In genomic region chrX:136453771-136454170, GRCh38 we compare ENCODE assay signal across 1 cellular context.
TF ChIP-seq lines count a peak whose summit lies in the region.

No MANE protein-coding gene starts in this region.

TF ChIP-seq in K562, 482 proteins besides CTCF, POLR2A, EP300 and RAD21 (continued from another document):
- peak; percentile 60; the same call in 1 of the 2 replicates for TF ChIP-seq ZBTB40 (IDR thresholded peaks at IDR 0.05)
- TF ChIP-seq ZBTB40 (CRISPR knock-in tag; IDR thresholded peaks at IDR 0.05): no peak
